8 cellular contexts compared by ENCODE assay signal in the genomic region with DNA sequence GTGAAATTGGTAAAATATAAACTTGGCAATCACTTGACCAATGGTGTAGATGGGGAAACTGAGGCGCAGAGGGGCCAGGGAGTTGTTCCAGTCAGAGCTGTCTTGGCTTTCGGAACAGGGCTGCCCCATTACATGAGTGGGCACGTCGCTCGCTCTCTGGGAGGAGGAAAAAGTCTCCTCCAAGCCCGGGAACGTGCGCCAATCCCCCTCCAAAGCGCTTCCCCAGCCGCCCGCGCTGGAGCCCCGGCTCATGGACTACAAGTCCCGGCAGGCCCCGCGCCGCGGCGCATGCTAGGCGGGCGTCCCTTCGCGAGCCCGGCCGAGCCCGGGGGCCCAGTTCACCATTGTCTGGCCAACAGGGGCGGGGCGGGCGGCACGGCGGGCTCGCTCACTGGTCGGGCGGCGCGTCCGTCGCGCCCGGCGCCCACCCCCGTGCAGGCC. TPM values are rescaled to one million over a fixed set of nuclear protein-coding genes. Genes with fewer than 3 reads are reported as not detected.
DNase-seq lines count a peak whose midpoint lies in the region; ATAC-seq and TF ChIP-seq lines count a peak whose summit lies in the region.

No MANE protein-coding gene starts in this region.

- no peaks in the 10 kb centered on the region for H3K27me3 Mint-ChIP-seq in activated naive CD8-positive, alpha-beta T cell treated with anti-CD3 and anti-CD28 coated beads, Interleukin-2, amount 10 ng/mL, durations not matched to agents 7 days and 5 days

- H3K4me3 ChIP-seq in SU-DHL-6 (ENCODE audit: insufficient read depth, low read length, poor library complexity, severe bottlenecking): peak overlapping the region; percentile 33
- H3K4me3 ChIP-seq in parathyroid adenoma (ENCODE audit: low read depth, low read length): peak overlapping the region; percentile 39
- peak overlapping the region in 1 of 3 donors; percentile 10 for H3K4me3 ChIP-seq in thyroid gland (replicated peaks in 1 of 3)

- H3K9me3 Mint-ChIP-seq in activated naive CD8-positive, alpha-beta T cell treated with anti-CD3 and anti-CD28 coated beads, Interleukin-2, amount 10 ng/mL, durations not matched to agents 7 days and 5 days: no peaks in the 10 kb centered on the region

- WGBS in thyroid gland, 2 donors: 0 to 1% methylated on average over 4 to 11 of the region's 42 CpGs

- peak overlapping the region; percentile 73 for H3K27ac Mint-ChIP-seq in activated naive CD8-positive, alpha-beta T cell treated with anti-CD3 and anti-CD28 coated beads, Interleukin-2, amount 10 ng/mL, durations not matched to agents 7 days and 5 days

- no peaks in the 10 kb centered on the region for H4K20me1 ChIP-seq in SU-DHL-6 (ENCODE audit: low read depth, low read length)

- peak; percentile 89 for DNase-seq in GM04504 (ENCODE audit: low read depth)
- DNase-seq in NCI-H128 (lab: John Stamatoyannopoulos, UW; ENCODE audit: unreplicated experiment): peak; percentile 73
- DNase-seq in activated naive CD8-positive, alpha-beta T cell treated with anti-CD3 and anti-CD28 coated beads, Interleukin-2, amount 10 ng/mL, durations not matched to agents 7 days and 5 days: peak; percentile 99
- DNase-seq in Right ventricle myocardium superior: peak; percentile 99
- peak; percentile 97 to 98 for DNase-seq in thyroid gland

- H3K27me3 ChIP-seq in SU-DHL-6 (ENCODE audit: low read length) (no peaks in the 10 kb centered on the region), parathyroid adenoma (ENCODE audit: control insufficient read depth, insufficient read depth, low read length) (no peaks in the 10 kb centered on the region), thyroid gland (no peaks in the 10 kb centered on the region)

- TF ChIP-seq POLR2A in thyroid gland (IDR thresholded peaks at IDR 0.05): no peak

- H3K36me3 ChIP-seq in SU-DHL-6 (ENCODE audit: low read length): no peaks in the 10 kb centered on the region
- H3K36me3 ChIP-seq in parathyroid adenoma (ENCODE audit: control insufficient read depth, insufficient read depth, low read length): no peaks in the 10 kb centered on the region
- no peaks in the 10 kb centered on the region for H3K36me3 ChIP-seq in thyroid gland

- no peaks in the 10 kb centered on the region for H3K9me2 ChIP-seq in SU-DHL-6 (replicated peaks; ENCODE audit: insufficient read depth, low read length)

- H3K79me2 ChIP-seq in SU-DHL-6 (ENCODE audit: insufficient read depth, low read length): no peaks in the 10 kb centered on the region
- H3K79me2 ChIP-seq in parathyroid adenoma: no peaks in the 10 kb centered on the region

- intact Hi-C loops in Right ventricle myocardium superior (cut with DNase I) (no loop called here), thyroid gland (cut with DNase I) (no loop called here)

- no peaks in the 10 kb centered on the region for H3K36me3 Mint-ChIP-seq in activated naive CD8-positive, alpha-beta T cell treated with anti-CD3 and anti-CD28 coated beads, Interleukin-2, amount 10 ng/mL, durations not matched to agents 7 days and 5 days

- H3K4me1 ChIP-seq in parathyroid adenoma (peaks cover 4% of the 10 kb centered on the region), thyroid gland (peaks cover 8 to 12% of the 10 kb centered on the region in 2 donors)

- peak overlapping the region; percentile 73 for H3K4me3 Mint-ChIP-seq in activated naive CD8-positive, alpha-beta T cell treated with anti-CD3 and anti-CD28 coated beads, Interleukin-2, amount 10 ng/mL, durations not matched to agents 7 days and 5 days

- H3K4me1 Mint-ChIP-seq in activated naive CD8-positive, alpha-beta T cell treated with anti-CD3 and anti-CD28 coated beads, Interleukin-2, amount 10 ng/mL, durations not matched to agents 7 days and 5 days: peaks cover 17% of the 10 kb centered on the region

- H2AFZ ChIP-seq in SU-DHL-6 (ENCODE audit: low read depth, low read length, severe bottlenecking): peak overlapping the region; percentile 42
- peak overlapping the region; percentile 99 for H2AFZ ChIP-seq in parathyroid adenoma

- H3K9me3 ChIP-seq in SU-DHL-6 (ENCODE audit: insufficient read depth, low read length) (no peaks in the 10 kb centered on the region), parathyroid adenoma (ENCODE audit: control insufficient read depth, low read length) (no peaks in the 10 kb centered on the region), thyroid gland (no peaks in the 10 kb centered on the region)

- TF ChIP-seq CTCF in SU-DHL-6 (IDR thresholded peaks at IDR 0.05; ENCODE audit: insufficient read depth, low read length, poor library complexity, severe bottlenecking) (no peak), parathyroid adenoma (IDR thresholded peaks at IDR 0.05) (no peak), thyroid gland (IDR thresholded peaks at IDR 0.05) (no peak)

- H3K9ac ChIP-seq in SU-DHL-6 (ENCODE audit: low read length) (peak overlapping the region; percentile 34), parathyroid adenoma (no peak overlapping the region)

- no peaks in the 10 kb centered on the region for H3F3A ChIP-seq in SU-DHL-6 (ENCODE audit: insufficient read depth)

- ATAC-seq in HG02642 (IDR thresholded peaks at IDR 0.05; ENCODE audit: poor library complexity, unreplicated experiment): peak; percentile 89
- peak; percentile 99 for ATAC-seq in activated naive CD8-positive, alpha-beta T cell treated with anti-CD3 and anti-CD28 coated beads, Interleukin-2, amount 10 ng/mL, durations not matched to agents 7 days and 5 days (ENCODE audit: low read depth)
- peak; percentile 98 for ATAC-seq in Right ventricle myocardium superior (ENCODE audit: poor library complexity)

- H3K27ac ChIP-seq in SU-DHL-6 (ENCODE audit: low read depth, low read length) (no peak overlapping the region), parathyroid adenoma (peak overlapping the region; percentile 27), thyroid gland (peak overlapping the region in 1 of 3 donors; percentile 50)

- POLR2A ChIA-PET in activated naive CD8-positive, alpha-beta T cell treated with anti-CD3 and anti-CD28 coated beads, Interleukin-2, amount 10 ng/mL, durations not matched to agents 7 days and 5 days (lab: Charles Lee): interaction anchor here (2.9 kb wide), 1 partner anchor 42 kb away, joined by 11 read pairs; a partner anchor contains a TSS

- peak overlapping the region; percentile 44 for H3K4me2 ChIP-seq in SU-DHL-6 (ENCODE audit: low read depth, low read length, poor library complexity, severe bottlenecking)
- H3K4me2 ChIP-seq in parathyroid adenoma (ENCODE audit: low read length): peak overlapping the region; percentile 75

RNA-seq across cellular contexts. Expression of a gene that starts 0.3 kb away (rescaled TPM):
- total RNA-seq in activated naive CD8-positive, alpha-beta T cell treated with anti-CD3 and anti-CD28 coated beads, Interleukin-2, amount 10 ng/mL, durations not matched to agents 7 days and 5 days: 10 to 100 TPM; 21.3 to 21.6 TPM
- 7.9 TPM for total RNA-seq in Right ventricle myocardium superior
- 10 to 100 TPM; 14.5 to 19.4 (median 17.5) TPM for total RNA-seq in thyroid gland

RNA-seq across cellular contexts. Expression of a gene that starts 33.4 kb away (rescaled TPM):
- total RNA-seq in activated naive CD8-positive, alpha-beta T cell treated with anti-CD3 and anti-CD28 coated beads, Interleukin-2, amount 10 ng/mL, durations not matched to agents 7 days and 5 days: 100 to 1,000 TPM; 334 to 354 TPM
- 269 TPM for total RNA-seq in Right ventricle myocardium superior
- total RNA-seq in thyroid gland: 100 to 1,000 TPM; 231 to 259 (median 241) TPM

RNA-seq across cellular contexts. Expression of a gene that starts 35.3 kb away (rescaled TPM):
- 10 to 100 TPM; 14.0 to 14.7 TPM for total RNA-seq in activated naive CD8-positive, alpha-beta T cell treated with anti-CD3 and anti-CD28 coated beads, Interleukin-2, amount 10 ng/mL, durations not matched to agents 7 days and 5 days
- 32.7 TPM for total RNA-seq in Right ventricle myocardium superior
- 10 to 100 TPM; 25.7 to 47.0 (median 34.9) TPM for total RNA-seq in thyroid gland

RNA-seq across cellular contexts. Expression of a gene that starts 41.5 kb away (rescaled TPM):
- total RNA-seq in activated naive CD8-positive, alpha-beta T cell treated with anti-CD3 and anti-CD28 coated beads, Interleukin-2, amount 10 ng/mL, durations not matched to agents 7 days and 5 days: 100 to 1,000 TPM; 133 to 134 TPM
- total RNA-seq in Right ventricle myocardium superior (179 TPM), thyroid gland (100 to 1,000 TPM; 123 to 169 (median 159) TPM)
